Comparison of ENCODE assay signal across 11 cellular contexts in the genomic region with DNA sequence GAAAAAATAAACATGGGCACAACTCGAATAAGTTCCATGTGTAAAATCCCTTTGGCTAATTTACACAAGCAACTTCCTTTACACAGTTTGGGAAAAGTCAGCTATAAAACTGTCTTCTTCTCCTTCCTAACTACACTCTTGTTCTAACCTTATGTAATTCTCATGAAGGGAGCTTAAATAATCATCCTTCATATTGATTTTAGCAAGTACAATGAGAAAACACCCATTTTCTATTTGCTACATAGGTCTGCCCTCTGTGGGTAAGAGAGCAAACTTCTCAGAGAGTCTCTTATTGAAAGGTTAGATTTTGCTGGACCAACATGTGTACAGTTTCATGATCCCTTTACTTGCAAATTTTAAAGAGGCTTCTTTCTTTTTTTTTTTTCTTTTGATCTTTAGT.
A peak's percentile ranks its signal among the peaks of the same experiment; 100 is the strongest.
DNase-seq lines count a peak whose midpoint lies in the region; ATAC-seq and TF ChIP-seq lines count a peak whose summit lies in the region.
"Had no signal": no experiment of that assay in that cellular context is flagged by ENCODE, and none has a peak within 500 bp of the region (broad histone marks: within the 10 kb centered on the region; RNA-seq: fewer than 3 reads in every experiment).

No MANE protein-coding gene starts in this region.

- no peak overlapping the region for H3K27ac Mint-ChIP-seq in HFFc6
- H3K27ac Mint-ChIP-seq in T-helper 17 cell = no peak overlapping the region

- 56% methylated on average over 1 of the region's 1 CpG for WGBS in liver
- WGBS in psoas muscle, 3 donors = 13 to 22% (median 15%) methylated on average over 1 of the region's 1 CpG

- H3K4me1 ChIP-seq in liver (ENCODE audit: control insufficient read depth in 4 of 4, insufficient read depth in 4 of 4, low read length in 3 of 4) = peaks cover 0 to 3% (median 0%) of the 10 kb centered on the region in 4 donors
- H3K4me1 ChIP-seq in psoas muscle = no peaks in the 10 kb centered on the region
- H3K4me1 ChIP-seq: Peyer's patch had no signal

- H3K4me3 ChIP-seq in BJ (ENCODE audit: low read depth, low read length) = no peak overlapping the region
- H3K4me3 ChIP-seq in astrocyte of the cerebellum (ENCODE audit: low read depth, low read length) = no peak overlapping the region
- H3K4me3 ChIP-seq in liver (ENCODE audit: low read depth in 1 of 3, low read length in 3 of 3) = no peak overlapping the region
- H3K4me3 ChIP-seq in psoas muscle = no peak overlapping the region
- H3K4me3 ChIP-seq: Peyer's patch had no signal

- H3K36me3 ChIP-seq in BJ (ENCODE audit: control insufficient read depth, insufficient read depth, low read length) (no peaks in the 10 kb centered on the region), liver (ENCODE audit: control insufficient read depth in 4 of 4, insufficient read depth in 3 of 4, low read depth in 1 of 4, low read length in 3 of 4) (no peaks in the 10 kb centered on the region), psoas muscle (ENCODE audit: insufficient read depth in 1 of 2, low read depth in 1 of 2) (no peaks in the 10 kb centered on the region)
- H3K36me3 ChIP-seq: Peyer's patch had no signal

- H3K27me3 ChIP-seq in BJ (ENCODE audit: control insufficient read depth, insufficient read depth, low read length) = no peaks in the 10 kb centered on the region
- peaks cover 0 to 4% (median 0%) of the 10 kb centered on the region in 4 donors for H3K27me3 ChIP-seq in liver (ENCODE audit: control insufficient read depth in 4 of 4, insufficient read depth in 4 of 4, low read length in 3 of 4)
- no peaks in the 10 kb centered on the region for H3K27me3 ChIP-seq in psoas muscle (ENCODE audit: insufficient read depth in 3 of 3, low read length in 2 of 3)
- H3K27me3 ChIP-seq: Peyer's patch had no signal

- intact Hi-C loops in psoas muscle (cut with DNase I) = loop anchor here (10.0 kb wide), 1 partner anchor 285 kb away; no protein-coding TSS in a partner anchor

- H3K9me3 ChIP-seq in liver (ENCODE audit: control insufficient read depth in 4 of 4, low read length in 3 of 4) (no peaks in the 10 kb centered on the region), T-helper 17 cell (ENCODE audit: control insufficient read depth, low read length, poor library complexity, severe bottlenecking) (no peaks in the 10 kb centered on the region), psoas muscle (no peaks in the 10 kb centered on the region)
- H3K9me3 ChIP-seq: Peyer's patch had no signal

- H3K36me3 Mint-ChIP-seq in HFFc6 (ENCODE audit: low read depth) (no peaks in the 10 kb centered on the region), T-helper 17 cell (ENCODE audit: low read depth) (no peaks in the 10 kb centered on the region)

- DNase-seq in BJ (ENCODE audit: low read depth) = no peak
- DNase-seq in HFFc6 = peak; percentile 2
- DNase-seq in astrocyte of the cerebellum (ENCODE audit: low read depth) = no peak
- DNase-seq in T-helper 17 cell = no peak
- DNase-seq in psoas muscle = no peak
- DNase-seq in activated CD4-positive, alpha-beta T cell treated with anti-CD3 and anti-CD28 coated beads for 1 hour = no peak
- DNase-seq: midbrain, NCI-H1105, Peyer's patch had no signal

- H3K4me3 Mint-ChIP-seq in HFFc6 (no peak overlapping the region), T-helper 17 cell (no peak overlapping the region)

- peak; percentile 28 to 58 for TF ChIP-seq RAD21 in liver (IDR thresholded peaks at IDR 0.05)

- no peaks in the 10 kb centered on the region for H3K9me3 Mint-ChIP-seq in HFFc6

- H3K9ac ChIP-seq in liver (ENCODE audit: low read depth in 1 of 2, low read length in 2 of 2) = no peak overlapping the region

- H3K4me1 Mint-ChIP-seq in HFFc6 (ENCODE audit: low read depth) = peaks cover 37% of the 10 kb centered on the region
- no peaks in the 10 kb centered on the region for H3K4me1 Mint-ChIP-seq in T-helper 17 cell

- H3K27me3 Mint-ChIP-seq in HFFc6 (ENCODE audit: insufficient read depth) (no peaks in the 10 kb centered on the region; the same call in 1 of the 2 replicates), T-helper 17 cell (no peaks in the 10 kb centered on the region)

- POLR2A ChIA-PET in BJ (lab: Charles Lee) = no interaction called here

- CTCF ChIA-PET in BJ (lab: Yijun Ruan, JAX) = interaction anchor here (1.0 to 10.0 kb wide), 3 partner anchors 283 to 336 kb away, joined by 3 to 121 read pairs (median 4); no protein-coding TSS in a partner anchor

- no peak overlapping the region for H3K27ac ChIP-seq in liver (ENCODE audit: low read depth in 1 of 2, low read length in 2 of 2)
- no peak overlapping the region for H3K27ac ChIP-seq in psoas muscle
- H3K27ac ChIP-seq: Peyer's patch had no signal

- in situ Hi-C loops in astrocyte of the cerebellum (cut with HindIII; ENCODE audit: low sequenced_read_pairs) = loop anchor here (25.0 kb wide), 1 partner anchor 282 kb away; no protein-coding TSS in a partner anchor

- TF ChIP-seq CTCF in BJ (IDR thresholded peaks at IDR 0.05; ENCODE audit: insufficient read depth, low read depth, low read length) (peak; percentile 42), HFFc6 (IDR thresholded peaks at IDR 0.05) (peak; percentile 56), astrocyte of the cerebellum (IDR thresholded peaks at IDR 0.05; ENCODE audit: low read depth, low read length, missing control alignments) (peak; percentile 45), liver (IDR thresholded peaks at IDR 0.05; ENCODE audit: low read depth, low read length, missing input control) (no peak), psoas muscle (IDR thresholded peaks at IDR 0.05) (no peak)

- ATAC-seq in GM21360 (IDR thresholded peaks at IDR 0.05; ENCODE audit: unreplicated experiment) (no peak), T-helper 17 cell (no peak), psoas muscle (no peak)

TF ChIP-seq in liver, 16 proteins besides CTCF, POLR2A, EP300 and RAD21:
- TF ChIP-seq NR2F2 (IDR thresholded peaks at IDR 0.05) (no peak), HNF4G (IDR thresholded peaks at IDR 0.05) (no peak), FOXA2 (IDR thresholded peaks at IDR 0.05) (no peak), YY1 (IDR thresholded peaks at IDR 0.05) (no peak), JUND (IDR thresholded peaks at IDR 0.05) (no peak)
- TF ChIP-seq, protein P1, sequence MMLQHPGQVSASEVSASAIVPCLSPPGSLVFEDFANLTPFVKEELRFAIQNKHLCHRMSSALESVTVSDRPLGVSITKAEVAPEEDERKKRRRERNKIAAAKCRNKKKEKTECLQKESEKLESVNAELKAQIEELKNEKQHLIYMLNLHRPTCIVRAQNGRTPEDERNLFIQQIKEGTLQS (IDR thresholded peaks at IDR 0.05) = no peak

Comparison
In these comparisons a context has a peak if more than half of its experiments do, and no peak if none do; other contexts are left out.
1. CTCF ChIP-seq: peak in BJ (single experiment), HFFc6 (single experiment) and astrocyte of the cerebellum (single experiment); none in liver (single experiment) and psoas muscle (single experiment).